Comparison of ENCODE assay signal across 25 cellular contexts in the genomic region with DNA sequence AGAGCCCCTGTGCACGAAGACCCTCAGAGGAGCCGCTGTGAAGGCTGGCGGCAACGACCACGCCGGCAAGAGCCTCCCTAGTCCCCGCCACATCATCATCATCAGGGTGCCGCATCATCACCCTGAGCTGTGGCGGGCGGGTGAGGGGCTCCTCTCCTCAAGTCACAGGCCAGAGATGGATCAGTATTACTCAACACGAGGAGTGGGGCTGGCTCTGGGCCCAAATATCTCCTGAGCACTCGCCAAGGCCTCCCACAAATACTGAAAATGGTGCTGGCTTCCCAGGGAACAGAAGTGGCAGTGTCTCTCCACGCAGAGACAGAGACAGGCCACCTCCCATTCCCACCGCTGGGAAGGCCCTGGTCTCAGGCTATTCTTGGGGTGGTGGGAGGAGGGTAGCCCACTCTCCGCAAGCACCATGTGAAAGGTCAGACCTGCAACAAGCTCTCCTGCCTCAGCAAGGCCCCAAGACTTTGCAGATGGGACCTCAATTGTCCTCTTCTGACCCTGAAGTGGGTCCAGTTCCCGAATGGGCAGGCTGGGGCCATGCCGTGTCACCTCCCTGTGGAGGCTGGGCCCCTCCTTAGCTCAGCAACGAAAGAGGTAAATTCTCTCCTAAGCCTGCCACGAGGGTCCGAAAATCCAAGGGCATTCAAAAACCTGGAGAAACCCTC.
"Had no signal": no experiment of that assay in that cellular context is flagged by ENCODE, and none has a peak within 500 bp of the region (broad histone marks: within the 10 kb centered on the region; RNA-seq: fewer than 3 reads in every experiment).

No MANE protein-coding gene starts in this region.

- H3K79me2 ChIP-seq: parathyroid adenoma had no signal

- H3K4me3 ChIP-seq: colonic mucosa, heart right ventricle, psoas muscle, right lobe of liver, skin epidermis, thoracic aorta had no signal

- H3K9ac ChIP-seq: parathyroid adenoma had no signal

- ATAC-seq: foreskin keratinocyte; heart right ventricle; left lobe of liver; psoas muscle; right lobe of liver; stimulated activated naive B cell treated with anti-CD40 and anti-IgM and Interleukin-4, amounts not matched to agents 10 μg/mL and 1 μg/mL and 100 μg/mL, for 72 hours; stimulated activated naive CD8-positive, alpha-beta T cell treated with anti-CD3 and anti-CD28 coated beads, Interleukin-15, amount 100 ng/mL, for 72 hours had no signal

- DNase-seq: cerebellar nuclear complex; colonic mucosa; dermis blood vessel endothelial cell; endodermal cell; erythroblast; foreskin keratinocyte; heart right ventricle; islet precursor cell; mesenchymal stem cell; naive B cell; psoas muscle; retina; right lobe of liver; stimulated activated CD4-positive, alpha-beta T cell treated with anti-CD3 and anti-CD28 coated beads, Interleukin-2, amount 100 ng/mL, for 24 hours; stimulated activated CD4-positive, alpha-beta T cell treated with anti-CD3 and anti-CD28 coated beads, Interleukin-4, amount 100 ng/mL, for 4 hours; stimulated activated naive B cell treated with anti-CD40 and anti-IgM and Interleukin-4, amounts not matched to agents 10 μg/mL and 1 μg/mL and 100 μg/mL, for 72 hours; stimulated activated naive CD8-positive, alpha-beta T cell treated with anti-CD3 and anti-CD28 coated beads, Interleukin-15, amount 100 ng/mL, for 72 hours; substantia nigra; trophoblast cell had no signal

- H3K4me1 ChIP-seq: colonic mucosa, foreskin keratinocyte, heart right ventricle, parathyroid adenoma, psoas muscle, right lobe of liver had no signal

- H3K36me3 ChIP-seq: colonic mucosa, heart right ventricle, right lobe of liver, thoracic aorta had no signal

- H3K27me3 ChIP-seq: colonic mucosa, foreskin keratinocyte, right lobe of liver had no signal

- FAIRE-seq: endothelial cell of umbilical vein, urothelium cell line had no signal

- H3K27ac ChIP-seq: colonic mucosa, foreskin keratinocyte, heart right ventricle, parathyroid adenoma, psoas muscle, right lobe of liver, skin epidermis, thoracic aorta had no signal

- H2AFZ ChIP-seq: parathyroid adenoma had no signal

- H3K9me3 ChIP-seq: colonic mucosa, heart right ventricle, psoas muscle, right lobe of liver, thoracic aorta had no signal
